ENCODE assay signal across 29 cellular contexts in the genomic region with DNA sequence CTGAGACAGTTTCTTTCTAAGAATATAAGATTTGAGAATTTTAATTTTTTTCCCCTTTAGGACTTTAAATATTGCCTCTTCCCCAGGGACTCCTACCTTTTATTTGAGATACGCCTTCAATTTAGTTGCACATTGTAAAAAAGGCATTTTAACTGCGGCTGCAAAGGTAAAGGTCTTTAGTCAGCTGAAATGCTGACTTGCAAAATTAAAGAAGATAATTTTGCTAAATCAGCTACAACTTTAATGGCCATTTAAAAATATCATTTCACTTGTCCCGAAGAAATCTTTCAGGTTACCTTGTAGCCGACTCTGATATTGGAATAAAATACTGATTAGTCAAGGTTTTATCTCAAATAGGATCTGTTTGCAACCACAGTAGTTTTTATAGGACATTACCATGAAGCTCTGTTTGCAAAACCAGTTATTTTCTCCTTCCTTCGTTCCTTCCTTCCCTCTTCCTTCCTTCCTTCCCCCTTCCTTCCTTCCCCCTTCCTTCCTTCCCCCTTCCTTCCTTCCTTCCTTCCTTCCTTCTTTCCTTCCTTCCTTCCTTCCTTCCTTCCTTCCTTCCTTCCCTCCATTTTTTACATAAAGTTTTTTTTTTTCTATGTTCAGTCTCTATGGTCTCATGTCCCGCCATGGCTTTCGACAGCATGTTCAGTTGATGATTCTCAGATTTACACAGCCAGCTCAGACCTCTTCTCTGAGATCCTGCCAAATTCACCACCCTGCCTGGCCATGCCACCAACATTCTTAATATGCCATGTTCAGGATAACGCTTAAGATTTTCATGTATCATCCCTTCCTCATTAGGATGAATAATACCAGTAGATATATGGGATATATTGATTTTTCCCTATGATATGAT.
"Had no signal": no experiment of that assay in that cellular context is flagged by ENCODE, and none has a peak within 500 bp of the region (broad histone marks: within the 10 kb centered on the region; RNA-seq: fewer than 3 reads in every experiment).

No MANE protein-coding gene starts in this region.

- H2AFZ ChIP-seq: hepatocyte, neural progenitor cell had no signal

- H3K9ac ChIP-seq: neural progenitor cell had no signal

- H3K27ac ChIP-seq: hepatocyte, left ventricle myocardium inferior, neural progenitor cell, neutrophil, ovary, prostate gland, sigmoid colon, spleen, stomach, testis, thyroid gland, transverse colon, upper lobe of left lung, vagina had no signal

- H3K27me3 ChIP-seq: hepatocyte, neural progenitor cell, neutrophil, ovary, sigmoid colon, spleen, stomach, testis, thyroid gland, transverse colon, upper lobe of left lung, vagina had no signal

- ATAC-seq: natural killer cell; right cardiac atrium; stimulated activated memory B cell treated with anti-CD40 and anti-IgM and Interleukin-4, amounts not matched to agents 10 μg/mL and 1 μg/mL and 100 μg/mL, for 72 hours; stimulated activated naive CD8-positive, alpha-beta T cell treated with anti-CD3 and anti-CD28 coated beads, Interleukin-15, Interleukin-2, amounts not matched to agents 100 U/mL and 50 U/mL, for 24 hours had no signal

- FAIRE-seq: small intestine had no signal

- H3K9me3 ChIP-seq: left ventricle myocardium inferior, neutrophil, ovary, prostate gland, sigmoid colon, spleen, testis, thyroid gland, transverse colon, upper lobe of left lung, vagina had no signal

- H3K79me2 ChIP-seq: hepatocyte had no signal

- H3K4me2 ChIP-seq: hepatocyte, neural progenitor cell had no signal

- DNase-seq: islet precursor cell; left ventricle myocardium inferior; mesendoderm; naive B cell; natural killer cell; nephron progenitor cell; occipital lobe; ovary; retina; right cardiac atrium; sigmoid colon; small intestine; spleen; stimulated activated CD4-positive, alpha-beta T cell treated with anti-CD3 and anti-CD28 coated beads, Interleukin-2, amount 100 ng/mL, for 48 hours; stimulated activated CD4-positive, alpha-beta T cell treated with anti-CD3 and anti-CD28 coated beads, Interleukin-4, amount 100 ng/mL, for 4 hours; stimulated activated CD8-positive, alpha-beta memory T cell treated with anti-CD3 and anti-CD28 coated beads, Interleukin-4, amount 100 ng/mL, for 48 hours; stimulated activated naive CD8-positive, alpha-beta T cell treated with anti-CD3 and anti-CD28 coated beads, Interleukin-15, Interleukin-2, amounts not matched to agents 100 U/mL and 50 U/mL, for 24 hours; stomach; testis; thyroid gland; transverse colon; upper lobe of left lung had no signal

- H3K36me3 ChIP-seq: left ventricle myocardium inferior, neural progenitor cell, neutrophil, ovary, prostate gland, sigmoid colon, spleen, stomach, thyroid gland, transverse colon, upper lobe of left lung, vagina had no signal

- H3K4me1 ChIP-seq: left ventricle myocardium inferior, neural progenitor cell, prostate gland, sigmoid colon, spleen, stomach, testis, thyroid gland, transverse colon, upper lobe of left lung, vagina had no signal

- H3K4me3 ChIP-seq: hepatocyte, left ventricle myocardium inferior, lung, neural progenitor cell, ovary, prostate gland, sigmoid colon, spleen, stomach, testis, thyroid gland, transverse colon, upper lobe of left lung, vagina had no signal
